Comparison of ENCODE assay signal across 24 cellular contexts in genomic region chr16:84656557-84657130, GRCh38. TPM values are rescaled to one million over a fixed set of nuclear protein-coding genes. Genes with fewer than 3 reads are reported as not detected.
DNase-seq lines count a peak whose midpoint lies in the region; ATAC-seq, FAIRE-seq and TF ChIP-seq lines count a peak whose summit lies in the region.
"Had no signal": no experiment of that assay in that cellular context is flagged by ENCODE, and none has a peak within 500 bp of the region (broad histone marks: within the 10 kb centered on the region; RNA-seq: fewer than 3 reads in every experiment).

No MANE protein-coding gene starts in this region.

- no peak for TF ChIP-seq CTCF in SU-DHL-6 (IDR thresholded peaks at IDR 0.05; ENCODE audit: insufficient read depth, low read length, poor library complexity, severe bottlenecking)
- TF ChIP-seq CTCF in mammary epithelial cell (conservative IDR thresholded peaks at IDR 0.05 in 1 of 2, IDR thresholded peaks at IDR 0.05 in 1 of 2; ENCODE audit: extremely low read depth in 1 of 2, insufficient read depth in 1 of 2, low read depth in 1 of 2, low read length in 2 of 2), result no peak

- WGBS in mammary epithelial cell (ENCODE audit: low coverage, missing lambda C conversion rate), result 96% methylated on average over 17 of the region's 28 CpGs
- WGBS in small intestine, 3 donors, result 92 to 96% (median 94%) methylated on average over 28 of the region's 28 CpGs

- H3K79me2 ChIP-seq in SU-DHL-6 (ENCODE audit: insufficient read depth, low read length) (no peaks in the 10 kb centered on the region), mammary epithelial cell (ENCODE audit: insufficient read depth, low read length) (peaks cover 46% of the 10 kb centered on the region)

- H3K4me3 Mint-ChIP-seq in activated T-cell treated with anti-CD3 and anti-CD28 coated beads, Interleukin-2, amount 50 U/mL, for 72 hours, result no peak overlapping the region
- peak overlapping the region; percentile 60 for H3K4me3 Mint-ChIP-seq in activated naive CD8-positive, alpha-beta T cell treated with anti-CD3 and anti-CD28 coated beads, Interleukin-2, amount 10 ng/mL, durations not matched to agents 7 days and 5 days
- H3K4me3 Mint-ChIP-seq in stimulated activated memory B cell treated with anti-CD40 and anti-IgM and Interleukin-4, amounts not matched to agents 10 μg/mL and 1 μg/mL and 100 μg/mL, for 72 hours, result peak overlapping the region; percentile 75
- H3K4me3 Mint-ChIP-seq: CD14-positive monocyte; central memory CD8-positive, alpha-beta T cell; HFFc6 had no signal

- no peaks in the 10 kb centered on the region for H3K27me3 Mint-ChIP-seq in activated T-cell treated with anti-CD3 and anti-CD28 coated beads, Interleukin-2, amount 50 U/mL, for 72 hours (ENCODE audit: low read depth)
- no peaks in the 10 kb centered on the region for H3K27me3 Mint-ChIP-seq in activated naive CD8-positive, alpha-beta T cell treated with anti-CD3 and anti-CD28 coated beads, Interleukin-2, amount 10 ng/mL, durations not matched to agents 7 days and 5 days
- no peaks in the 10 kb centered on the region for H3K27me3 Mint-ChIP-seq in stimulated activated memory B cell treated with anti-CD40 and anti-IgM and Interleukin-4, amounts not matched to agents 10 μg/mL and 1 μg/mL and 100 μg/mL, for 72 hours
- H3K27me3 Mint-ChIP-seq: central memory CD8-positive, alpha-beta T cell had no signal

- H3K9me3 Mint-ChIP-seq in activated T-cell treated with anti-CD3 and anti-CD28 coated beads, Interleukin-2, amount 50 U/mL, for 72 hours, result no peaks in the 10 kb centered on the region
- no peaks in the 10 kb centered on the region for H3K9me3 Mint-ChIP-seq in activated naive CD8-positive, alpha-beta T cell treated with anti-CD3 and anti-CD28 coated beads, Interleukin-2, amount 10 ng/mL, durations not matched to agents 7 days and 5 days
- H3K9me3 Mint-ChIP-seq in stimulated activated memory B cell treated with anti-CD40 and anti-IgM and Interleukin-4, amounts not matched to agents 10 μg/mL and 1 μg/mL and 100 μg/mL, for 72 hours, result no peaks in the 10 kb centered on the region
- H3K9me3 Mint-ChIP-seq: central memory CD8-positive, alpha-beta T cell; HFFc6 had no signal

- H3K36me3 Mint-ChIP-seq in activated T-cell treated with anti-CD3 and anti-CD28 coated beads, Interleukin-2, amount 50 U/mL, for 72 hours (ENCODE audit: insufficient read depth in 2 of 2), result peaks cover 1 to 14% of the 10 kb centered on the region in 2 donors
- peaks cover 51% of the 10 kb centered on the region for H3K36me3 Mint-ChIP-seq in activated naive CD8-positive, alpha-beta T cell treated with anti-CD3 and anti-CD28 coated beads, Interleukin-2, amount 10 ng/mL, durations not matched to agents 7 days and 5 days
- peaks cover 78% of the 10 kb centered on the region for H3K36me3 Mint-ChIP-seq in stimulated activated memory B cell treated with anti-CD40 and anti-IgM and Interleukin-4, amounts not matched to agents 10 μg/mL and 1 μg/mL and 100 μg/mL, for 72 hours

- H3K4me2 ChIP-seq in SU-DHL-6 (ENCODE audit: low read depth, low read length, poor library complexity, severe bottlenecking), result peak overlapping the region; percentile 46
- H3K4me2 ChIP-seq in mammary epithelial cell (ENCODE audit: insufficient read depth, low read depth, low read length), result no peak overlapping the region

- ATAC-seq in activated T-cell treated with anti-CD3 and anti-CD28 coated beads, Interleukin-2, amount 50 U/mL, for 72 hours (replicated peaks in 1 of 2), result no peak
- peak; percentile 46 for ATAC-seq in activated naive CD8-positive, alpha-beta T cell treated with anti-CD3 and anti-CD28 coated beads, Interleukin-2, amount 10 ng/mL, durations not matched to agents 7 days and 5 days (ENCODE audit: low read depth)
- ATAC-seq in stimulated activated memory B cell treated with anti-CD40 and anti-IgM and Interleukin-4, amounts not matched to agents 10 μg/mL and 1 μg/mL and 100 μg/mL, for 72 hours, result peak; percentile 50

- no peaks in the 10 kb centered on the region for H4K20me1 ChIP-seq in SU-DHL-6 (ENCODE audit: low read depth, low read length)
- H4K20me1 ChIP-seq in mammary epithelial cell (ENCODE audit: insufficient read depth, low read length), result no peaks in the 10 kb centered on the region

- H3K27me3 ChIP-seq in SU-DHL-6 (ENCODE audit: low read length), result no peaks in the 10 kb centered on the region
- H3K27me3 ChIP-seq in mammary epithelial cell (ENCODE audit: insufficient read depth, low read length), result no peaks in the 10 kb centered on the region
- no peaks in the 10 kb centered on the region for H3K27me3 ChIP-seq in small intestine (ENCODE audit: control insufficient read depth in 2 of 2, insufficient read depth in 2 of 2, low read length in 2 of 2)
- H3K27me3 ChIP-seq: dorsolateral prefrontal cortex, MG63, suprapubic skin had no signal

- H3K4me3 ChIP-seq in SU-DHL-6 (ENCODE audit: insufficient read depth, low read length, poor library complexity, severe bottlenecking) (no peak overlapping the region), mammary epithelial cell (replicated peaks in 1 of 3; ENCODE audit: insufficient read depth in 1 of 3, low read depth in 2 of 3, low read length in 3 of 3) (no peak overlapping the region), small intestine (ENCODE audit: low read depth in 1 of 2, low read length in 2 of 2) (no peak overlapping the region)
- H3K4me3 ChIP-seq: dorsolateral prefrontal cortex, MG63, suprapubic skin had no signal

- no peak for FAIRE-seq in small intestine (lab: Jason Lieb, UNC)
- FAIRE-seq: TTC549 had no signal

- H3K4me1 ChIP-seq in mammary epithelial cell (ENCODE audit: insufficient read depth, low read length) (no peaks in the 10 kb centered on the region), small intestine (ENCODE audit: control insufficient read depth in 2 of 2, insufficient read depth in 1 of 2, low read depth in 1 of 2, low read length in 1 of 2) (no peaks in the 10 kb centered on the region)
- H3K4me1 ChIP-seq: suprapubic skin had no signal

- H3K9ac ChIP-seq in SU-DHL-6 (ENCODE audit: low read length) (peak overlapping the region; percentile 40; the same call in 1 of the 2 replicates), mammary epithelial cell (ENCODE audit: insufficient read depth, low read length) (no peak overlapping the region)

- POLR2A ChIA-PET in activated naive CD8-positive, alpha-beta T cell treated with anti-CD3 and anti-CD28 coated beads, Interleukin-2, amount 10 ng/mL, durations not matched to agents 7 days and 5 days (lab: Charles Lee), result interaction anchor here (0.6 kb wide), 1 partner anchor 8 kb away, joined by 4 read pairs; no protein-coding TSS in a partner anchor

- H3K27ac ChIP-seq in SU-DHL-6 (ENCODE audit: low read depth, low read length) (peak overlapping the region; percentile 48), mammary epithelial cell (ENCODE audit: insufficient read depth, low read depth, low read length) (no peak overlapping the region), small intestine (ENCODE audit: low read depth in 1 of 2, low read length in 1 of 2) (no peak overlapping the region)
- H3K27ac ChIP-seq: dorsolateral prefrontal cortex, epithelial cell of prostate, HL-60, suprapubic skin had no signal

- DNase-seq in activated T-cell treated with anti-CD3 and anti-CD28 coated beads, Interleukin-2, amount 50 U/mL, for 72 hours, result no peak
- no peak for DNase-seq in activated T-cell treated with anti-CD3 and anti-CD28 coated beads, Interleukin-2, amount 50 U/mL, for 1 hour
- DNase-seq in activated naive CD8-positive, alpha-beta T cell treated with anti-CD3 and anti-CD28 coated beads, Interleukin-2, amount 10 ng/mL, durations not matched to agents 7 days and 5 days, result no peak
- DNase-seq in mammary epithelial cell (no peak), NCI-H2107 (lab: John Stamatoyannopoulos, UW) (no peak), small intestine (no peak)
- DNase-seq: ACHN, anterior cingulate cortex, dorsolateral prefrontal cortex, HFFc6, hypothalamus, islet precursor cell, MG63, NCI-H1436 treated with DMSO at 0.1 percent for 48 hours, NCI-H2171, NCI-H526 treated with DMSO at 0.1 percent for 48 hours had no signal

- BruUV-seq in mammary epithelial cell (replicated peaks; lab: Mats Ljungman, UMichigan), result no TSS peak

- no peaks in the 10 kb centered on the region for H3K9me2 ChIP-seq in SU-DHL-6 (replicated peaks; ENCODE audit: insufficient read depth, low read length)

- H3K4me1 Mint-ChIP-seq in activated T-cell treated with anti-CD3 and anti-CD28 coated beads, Interleukin-2, amount 50 U/mL, for 72 hours (ENCODE audit: low read depth), result peaks cover 46% of the 10 kb centered on the region
- H3K4me1 Mint-ChIP-seq in activated naive CD8-positive, alpha-beta T cell treated with anti-CD3 and anti-CD28 coated beads, Interleukin-2, amount 10 ng/mL, durations not matched to agents 7 days and 5 days, result peaks cover 40% of the 10 kb centered on the region
- H3K4me1 Mint-ChIP-seq in stimulated activated memory B cell treated with anti-CD40 and anti-IgM and Interleukin-4, amounts not matched to agents 10 μg/mL and 1 μg/mL and 100 μg/mL, for 72 hours, result peaks cover 27% of the 10 kb centered on the region
- H3K4me1 Mint-ChIP-seq: CD14-positive monocyte had no signal

- in situ Hi-C loops in mammary epithelial cell (cut with MboI; ENCODE audit: low sequenced_read_pairs in 2 of 2), result no loop called here

- H2AFZ ChIP-seq in SU-DHL-6 (ENCODE audit: low read depth, low read length, severe bottlenecking) (peak overlapping the region; percentile 56), mammary epithelial cell (ENCODE audit: low read depth, low read length) (no peak overlapping the region)

- peak overlapping the region; percentile 73 for H3K27ac Mint-ChIP-seq in activated T-cell treated with anti-CD3 and anti-CD28 coated beads, Interleukin-2, amount 50 U/mL, for 72 hours
- H3K27ac Mint-ChIP-seq in activated naive CD8-positive, alpha-beta T cell treated with anti-CD3 and anti-CD28 coated beads, Interleukin-2, amount 10 ng/mL, durations not matched to agents 7 days and 5 days, result peak overlapping the region; percentile 70
- H3K27ac Mint-ChIP-seq in stimulated activated memory B cell treated with anti-CD40 and anti-IgM and Interleukin-4, amounts not matched to agents 10 μg/mL and 1 μg/mL and 100 μg/mL, for 72 hours, result peak overlapping the region; percentile 85
- H3K27ac Mint-ChIP-seq: HFFc6 had no signal

- dilution Hi-C loops in mammary epithelial cell (cut with HindIII; ENCODE audit: low sequenced_read_pairs), result no loop called here

- no peaks in the 10 kb centered on the region for H3F3A ChIP-seq in SU-DHL-6 (ENCODE audit: insufficient read depth)

- H3K36me3 ChIP-seq in SU-DHL-6 (ENCODE audit: low read length) (no peaks in the 10 kb centered on the region), mammary epithelial cell (ENCODE audit: insufficient read depth, low read length) (peaks cover 22% of the 10 kb centered on the region), small intestine (ENCODE audit: control insufficient read depth in 2 of 2, insufficient read depth in 2 of 2, low read length in 2 of 2) (peaks cover 14 to 19% of the 10 kb centered on the region in 2 donors)
- H3K36me3 ChIP-seq: MG63 had no signal

- CTCF ChIA-PET in mammary epithelial cell (lab: Charles Lee; ENCODE audit: low non-redundant PET), result no interaction called here

- H3K9me3 ChIP-seq in SU-DHL-6 (ENCODE audit: insufficient read depth, low read length) (no peaks in the 10 kb centered on the region), mammary epithelial cell (replicated peaks; ENCODE audit: insufficient read depth, low read length) (no peaks in the 10 kb centered on the region), small intestine (ENCODE audit: control insufficient read depth, low read depth) (no peaks in the 10 kb centered on the region)
- H3K9me3 ChIP-seq: MG63, suprapubic skin had no signal

- intact Hi-C loops in mammary epithelial cell (cut with micrococcal nuclease), result no loop called here

RNA-seq across cellular contexts. Expression of gene KLHL36, which starts 8.3 kb away (rescaled TPM):
- total RNA-seq in activated T-cell treated with anti-CD3 and anti-CD28 coated beads, Interleukin-2, amount 50 U/mL, for 72 hours, result 10 to 100 TPM; 64.2 to 69.5 TPM
- 10 to 100 TPM; 66.8 to 72.6 TPM for total RNA-seq in activated naive CD8-positive, alpha-beta T cell treated with anti-CD3 and anti-CD28 coated beads, Interleukin-2, amount 10 ng/mL, durations not matched to agents 7 days and 5 days
- total RNA-seq in mammary epithelial cell, result 100 to 1,000 TPM in 1 of 2 donors, 10 to 100 TPM in 1; 52.9 to 103 TPM
- 38.8 TPM for polyA plus RNA-seq in mammary epithelial cell
- polyA minus RNA-seq in mammary epithelial cell, result 35.9 TPM
- 10 to 100 TPM; 12.7 to 21.7 (median 16.8) TPM for polyA plus RNA-seq in small intestine

RNA-seq across cellular contexts. Expression of gene COTL1, which starts 38.8 kb away (rescaled TPM):
- 100 to 1,000 TPM; 353 to 529 TPM for total RNA-seq in activated T-cell treated with anti-CD3 and anti-CD28 coated beads, Interleukin-2, amount 50 U/mL, for 72 hours
- total RNA-seq in activated naive CD8-positive, alpha-beta T cell treated with anti-CD3 and anti-CD28 coated beads, Interleukin-2, amount 10 ng/mL, durations not matched to agents 7 days and 5 days, result 100 to 1,000 TPM; 657 to 664 TPM
- 100 to 1,000 TPM in 1 of 2 donors, 10 to 100 TPM in 1; 79.2 to 202 TPM for total RNA-seq in mammary epithelial cell
- 190 TPM for polyA plus RNA-seq in mammary epithelial cell
- 217 TPM for polyA minus RNA-seq in mammary epithelial cell
- polyA plus RNA-seq in small intestine, result 100 to 1,000 TPM in 2 of 3 donors, 10 to 100 TPM in 1; 87.2 to 166 (median 101) TPM

RNA-seq across cellular contexts. Expression of gene USP10, which starts 43.2 kb away (rescaled TPM):
- total RNA-seq in activated T-cell treated with anti-CD3 and anti-CD28 coated beads, Interleukin-2, amount 50 U/mL, for 72 hours, result 100 to 1,000 TPM; 103 to 117 TPM
- total RNA-seq in activated naive CD8-positive, alpha-beta T cell treated with anti-CD3 and anti-CD28 coated beads, Interleukin-2, amount 10 ng/mL, durations not matched to agents 7 days and 5 days, result 10 to 100 TPM; 75.2 to 75.8 TPM
- total RNA-seq in mammary epithelial cell, result 100 to 1,000 TPM in 1 of 2 donors, 10 to 100 TPM in 1; 60.5 to 111 TPM
- polyA plus RNA-seq in mammary epithelial cell (82.9 TPM), small intestine (10 to 100 TPM; 22.4 to 38.6 (median 25.7) TPM)
- 390 TPM for polyA minus RNA-seq in mammary epithelial cell

Comparison
In these comparisons a context has a peak if more than half of its experiments do, and no peak if none do; other contexts are left out.
1. ATAC-seq: peak in activated naive CD8-positive, alpha-beta T cell treated with anti-CD3 and anti-CD28 coated beads, Interleukin-2, amount 10 ng/mL, durations not matched to agents 7 days and 5 days (single experiment) and stimulated activated memory B cell treated with anti-CD40 and anti-IgM and Interleukin-4, amounts not matched to agents 10 μg/mL and 1 μg/mL and 100 μg/mL, for 72 hours (single experiment); none in activated T-cell treated with anti-CD3 and anti-CD28 coated beads, Interleukin-2, amount 50 U/mL, for 72 hours (0 of 2).
2. H3K4me3 Mint-ChIP-seq: peak in activated naive CD8-positive, alpha-beta T cell treated with anti-CD3 and anti-CD28 coated beads, Interleukin-2, amount 10 ng/mL, durations not matched to agents 7 days and 5 days (single experiment) and stimulated activated memory B cell treated with anti-CD40 and anti-IgM and Interleukin-4, amounts not matched to agents 10 μg/mL and 1 μg/mL and 100 μg/mL, for 72 hours (single experiment); none in activated T-cell treated with anti-CD3 and anti-CD28 coated beads, Interleukin-2, amount 50 U/mL, for 72 hours (0 of 2).
3. Peak in every context shown above with its lines, with median percentiles within 50 percentile points of each other: H3K27ac Mint-ChIP-seq.